Comparison of ENCODE assay signal across 16 cellular contexts in the genomic region with DNA sequence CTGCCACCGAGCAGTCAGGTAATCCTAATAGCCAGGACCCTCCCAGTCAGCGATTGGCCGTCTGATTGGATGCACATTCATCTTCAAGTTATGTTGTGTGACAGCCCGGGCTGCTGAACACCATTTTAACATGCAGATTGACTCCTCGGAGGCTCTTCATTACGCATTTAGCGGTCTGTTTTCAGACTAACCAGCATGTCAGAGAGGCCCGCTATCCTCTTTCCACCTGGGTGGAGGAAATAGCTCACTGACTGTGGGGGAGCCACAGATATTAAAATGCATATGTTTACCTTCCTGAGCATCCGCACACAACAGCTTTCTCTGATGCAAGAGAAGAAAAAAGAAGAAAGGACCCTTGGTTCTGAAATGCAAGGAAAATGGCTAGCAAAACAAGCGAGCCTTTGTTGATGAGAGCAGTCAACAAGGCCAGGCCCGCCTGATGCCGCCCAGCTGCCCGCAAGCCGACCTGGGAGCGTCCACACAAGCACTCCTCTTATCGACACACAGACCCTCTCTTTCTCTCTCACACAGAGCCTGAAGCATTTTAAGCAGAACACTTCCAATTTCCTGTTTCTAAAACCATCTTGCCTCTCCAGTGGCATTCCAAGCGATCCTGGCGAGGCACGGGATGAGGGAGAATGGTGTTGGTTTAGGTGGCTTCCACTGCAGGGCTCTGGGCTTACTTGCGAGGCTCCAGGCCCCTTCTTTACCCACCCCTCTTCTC.
DNase-seq lines count a peak whose midpoint lies in the region; ATAC-seq lines count a peak whose summit lies in the region.
"Had no signal": no experiment of that assay in that cellular context is flagged by ENCODE, and none has a peak within 500 bp of the region (broad histone marks: within the 10 kb centered on the region; RNA-seq: fewer than 3 reads in every experiment).

No MANE protein-coding gene starts in this region.

- H3K27me3 Mint-ChIP-seq in activated CD4-positive, alpha-beta memory T cell treated with anti-CD3 and anti-CD28 coated beads, Interleukin-2, amount 10 ng/mL, durations not matched to agents 7 days and 5 days = peaks cover 9% of the 10 kb centered on the region

- POLR2A ChIA-PET in activated CD4-positive, alpha-beta memory T cell treated with anti-CD3 and anti-CD28 coated beads, Interleukin-2, amount 10 ng/mL, durations not matched to agents 7 days and 5 days (lab: Charles Lee) = no interaction called here

- H3K9me3 Mint-ChIP-seq in activated CD4-positive, alpha-beta memory T cell treated with anti-CD3 and anti-CD28 coated beads, Interleukin-2, amount 10 ng/mL, durations not matched to agents 7 days and 5 days = no peaks in the 10 kb centered on the region
- H3K9me3 Mint-ChIP-seq: activated T-helper 17 cell treated with anti-CD3 and anti-CD28 coated beads, Interleukin-2, amount 50 U/mL, for 72 hours had no signal

- ATAC-seq in HG03342 (IDR thresholded peaks at IDR 0.05; ENCODE audit: unreplicated experiment) (no peak), HG03280 (IDR thresholded peaks at IDR 0.05; ENCODE audit: unreplicated experiment) (no peak)
- ATAC-seq: activated T-helper 17 cell treated with anti-CD3 and anti-CD28 coated beads, Interleukin-2, amount 50 U/mL, for 72 hours had no signal

- H3K4me3 Mint-ChIP-seq in activated CD4-positive, alpha-beta memory T cell treated with anti-CD3 and anti-CD28 coated beads, Interleukin-2, amount 10 ng/mL, durations not matched to agents 7 days and 5 days = no peak overlapping the region
- H3K4me3 Mint-ChIP-seq: activated T-helper 17 cell treated with anti-CD3 and anti-CD28 coated beads, Interleukin-2, amount 50 U/mL, for 72 hours had no signal

- H3K36me3 Mint-ChIP-seq in activated CD4-positive, alpha-beta memory T cell treated with anti-CD3 and anti-CD28 coated beads, Interleukin-2, amount 10 ng/mL, durations not matched to agents 7 days and 5 days (ENCODE audit: low read depth) = no peaks in the 10 kb centered on the region

- H3K4me1 Mint-ChIP-seq in activated CD4-positive, alpha-beta memory T cell treated with anti-CD3 and anti-CD28 coated beads, Interleukin-2, amount 10 ng/mL, durations not matched to agents 7 days and 5 days = peaks cover 3% of the 10 kb centered on the region
- H3K4me1 Mint-ChIP-seq: activated T-helper 17 cell treated with anti-CD3 and anti-CD28 coated beads, Interleukin-2, amount 50 U/mL, for 72 hours had no signal

- CTCF ChIA-PET in activated CD4-positive, alpha-beta memory T cell treated with anti-CD3 and anti-CD28 coated beads, Interleukin-2, amount 10 ng/mL, durations not matched to agents 7 days and 5 days (lab: Charles Lee) = no interaction called here

- DNase-seq in NCI-H1436 (lab: John Stamatoyannopoulos, UW) (peak; percentile 44), NCI-H1436 treated with DMSO at 0.1 percent for 48 hours (lab: John Stamatoyannopoulos, UW) (no peak), brain pericyte (ENCODE audit: low read depth, low spot score) (peak; percentile 26), inferior parietal cortex (ENCODE audit: extremely low spot score) (peak; percentile 29), retina (peak; percentile 63)
- no peak for DNase-seq in activated CD4-positive, alpha-beta memory T cell treated with anti-CD3 and anti-CD28 coated beads, Interleukin-2, amount 10 ng/mL, durations not matched to agents 7 days and 5 days
- DNase-seq: amniotic stem cell; DMS79 treated with DMSO at 0.1 percent for 48 hours; NCI-H187; NCI-H748 treated with DMSO at 0.1 percent for 48 hours; PC-9; stimulated activated CD4-positive, alpha-beta T cell treated with anti-CD3 and anti-CD28 coated beads, Interleukin-4, amount 100 ng/mL, for 4 hours; transverse colon had no signal

- no peak overlapping the region for H3K27ac Mint-ChIP-seq in activated CD4-positive, alpha-beta memory T cell treated with anti-CD3 and anti-CD28 coated beads, Interleukin-2, amount 10 ng/mL, durations not matched to agents 7 days and 5 days
- H3K27ac Mint-ChIP-seq: activated T-helper 17 cell treated with anti-CD3 and anti-CD28 coated beads, Interleukin-2, amount 50 U/mL, for 72 hours had no signal

Comparison
In these comparisons a context has a peak if more than half of its experiments do, and no peak if none do; other contexts are left out.
1. DNase-seq: peak in NCI-H1436 (single experiment), brain pericyte (single experiment), inferior parietal cortex (single experiment) and retina (single experiment); none in NCI-H1436 treated with DMSO at 0.1 percent for 48 hours (single experiment) and activated CD4-positive, alpha-beta memory T cell treated with anti-CD3 and anti-CD28 coated beads, Interleukin-2, amount 10 ng/mL, durations not matched to agents 7 days and 5 days (single experiment).